15 cellular contexts compared by ENCODE assay signal in the genomic region with DNA sequence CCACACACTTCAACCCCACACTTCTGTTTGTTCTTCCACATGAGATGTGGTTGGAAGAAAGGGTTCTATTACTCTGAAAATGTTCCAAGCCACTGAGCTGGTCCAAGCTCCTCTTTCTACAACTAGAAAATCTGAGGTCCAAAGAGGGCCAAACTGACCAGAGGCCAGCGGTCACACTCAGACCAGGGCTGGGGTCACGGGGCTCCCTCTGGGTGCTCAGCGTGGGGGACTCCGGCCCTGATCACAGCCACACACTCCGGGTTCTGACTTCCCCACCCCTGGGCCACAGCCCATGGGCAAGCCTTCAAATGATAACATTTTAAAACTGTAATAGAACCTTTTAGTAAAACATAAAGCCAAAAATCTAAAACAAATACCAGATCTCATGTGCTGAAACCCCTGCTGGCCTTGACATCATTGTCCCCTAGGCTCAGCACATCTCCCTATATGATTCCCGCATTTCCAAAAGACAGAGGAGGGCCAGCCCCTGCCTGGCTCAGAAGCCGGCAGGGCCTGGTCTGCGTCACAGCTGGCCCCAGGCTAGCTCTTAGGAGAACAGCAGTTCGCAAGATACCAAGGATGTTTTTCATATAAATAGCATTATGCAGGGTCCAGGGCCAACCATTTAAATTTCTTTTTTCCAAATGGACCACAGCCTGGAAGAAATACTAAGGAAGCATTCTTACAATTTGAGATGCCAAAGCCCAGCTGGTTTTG. TPM values are rescaled to one million over a fixed set of nuclear protein-coding genes. Genes with fewer than 3 reads are reported as not detected.
DNase-seq lines count a peak whose midpoint lies in the region; ATAC-seq and TF ChIP-seq lines count a peak whose summit lies in the region.
"Had no signal": no experiment of that assay in that cellular context is flagged by ENCODE, and none has a peak within 500 bp of the region (broad histone marks: within the 10 kb centered on the region; RNA-seq: fewer than 3 reads in every experiment).

No MANE protein-coding gene starts in this region.

- H2AK5ac ChIP-seq in mesenchymal stem cell (ENCODE audit: low read length, severe bottlenecking), result no peak overlapping the region

- no peak overlapping the region for H2AFZ ChIP-seq in mesenchymal stem cell (ENCODE audit: low read depth, low read length)

- H3K36me3 ChIP-seq in mesenchymal stem cell (ENCODE audit: control insufficient read depth in 1 of 2, insufficient read depth in 2 of 2, low read depth in 1 of 2, low read length in 2 of 2), result no peaks in the 10 kb centered on the region
- no peaks in the 10 kb centered on the region for H3K36me3 ChIP-seq in stomach smooth muscle (ENCODE audit: control insufficient read depth in 2 of 2, insufficient read depth in 2 of 2, low read length in 2 of 2)
- H3K36me3 ChIP-seq: left lung had no signal

- H3K27ac ChIP-seq in coronary artery, result peak overlapping the region; percentile 79 to 88
- H3K27ac ChIP-seq in mesenchymal stem cell (ENCODE audit: low read length, poor library complexity, severe bottlenecking), result no peak overlapping the region
- peak overlapping the region; percentile 49 for H3K27ac ChIP-seq in stomach smooth muscle (ENCODE audit: low read length)

- H3K4ac ChIP-seq in mesenchymal stem cell (ENCODE audit: low read depth in 1 of 2, low read length in 2 of 2), result no peak overlapping the region

- ATAC-seq in HG03095 (IDR thresholded peaks at IDR 0.05; ENCODE audit: unreplicated experiment), result no peak
- ATAC-seq: left lung had no signal

- H3K9ac ChIP-seq in mesenchymal stem cell (ENCODE audit: low read length), result peak overlapping the region; percentile 40
- H3K9ac ChIP-seq in stomach smooth muscle (ENCODE audit: low read length in 2 of 2), result no peak overlapping the region

- H3K4me1 ChIP-seq in mesenchymal stem cell (ENCODE audit: control insufficient read depth, insufficient read depth, low read depth, low read length) (peaks cover 22% of the 10 kb centered on the region), stomach smooth muscle (ENCODE audit: control insufficient read depth, insufficient read depth, low read length) (peaks cover 17% of the 10 kb centered on the region)

- no peak overlapping the region for H2BK120ac ChIP-seq in mesenchymal stem cell (ENCODE audit: low read depth, low read length)

- H3K14ac ChIP-seq in mesenchymal stem cell (ENCODE audit: low read length in 2 of 2), result no peak overlapping the region

- H3K27me3 ChIP-seq in mesenchymal stem cell (ENCODE audit: control insufficient read depth in 1 of 2, insufficient read depth in 1 of 2, low read length in 2 of 2) (peaks cover 5 to 40% of the 10 kb centered on the region in 2 experiments), stomach smooth muscle (ENCODE audit: control insufficient read depth in 1 of 2, insufficient read depth in 2 of 2, low read length in 2 of 2) (peaks cover 9 to 16% of the 10 kb centered on the region in 2 donors)

- no peak overlapping the region for H3K18ac ChIP-seq in mesenchymal stem cell (ENCODE audit: low read depth in 1 of 2, low read length in 2 of 2)

- no peak overlapping the region for H4K91ac ChIP-seq in mesenchymal stem cell (ENCODE audit: low read length)

- H2BK12ac ChIP-seq in mesenchymal stem cell (ENCODE audit: low read length in 2 of 2), result no peak overlapping the region

- H3K79me1 ChIP-seq in mesenchymal stem cell (replicated peaks; ENCODE audit: low read length, poor library complexity, severe bottlenecking), result no peaks in the 10 kb centered on the region

- no peak overlapping the region for H3K4me2 ChIP-seq in mesenchymal stem cell (ENCODE audit: low read length, poor library complexity, severe bottlenecking)

- no peak overlapping the region for H3K23ac ChIP-seq in mesenchymal stem cell (ENCODE audit: low read length in 2 of 2)

- H2BK15ac ChIP-seq in mesenchymal stem cell (ENCODE audit: low read depth, poor library complexity, severe bottlenecking), result no peak overlapping the region

- H3K9me3 ChIP-seq in mesenchymal stem cell (ENCODE audit: control insufficient read depth, low read length) (no peaks in the 10 kb centered on the region), stomach smooth muscle (ENCODE audit: control insufficient read depth in 2 of 2, low read length in 2 of 2) (peaks cover 0 to 2% of the 10 kb centered on the region in 2 donors)
- H3K9me3 ChIP-seq: left lung had no signal

- no peak overlapping the region for H3K4me3 ChIP-seq in coronary artery
- H3K4me3 ChIP-seq in mesenchymal stem cell (ENCODE audit: insufficient read depth in 1 of 2, low read depth in 1 of 2, low read length in 2 of 2), result no peak overlapping the region
- H3K4me3 ChIP-seq in stomach smooth muscle (ENCODE audit: low read length in 2 of 2), result no peak overlapping the region
- H3K4me3 ChIP-seq: left lung had no signal

- no peak overlapping the region for H4K8ac ChIP-seq in mesenchymal stem cell (ENCODE audit: low read length)

- H2BK5ac ChIP-seq in mesenchymal stem cell (ENCODE audit: low read depth, low read length, poor library complexity, severe bottlenecking), result no peak overlapping the region

- TF ChIP-seq CTCF in coronary artery (IDR thresholded peaks at IDR 0.05), result no peak

- 76% methylated on average over 9 of the region's 9 CpGs for WGBS in mesenchymal stem cell

- DNase-seq in ELF-1 (ENCODE audit: low read depth, low spot score) (peak; percentile 69), coronary artery (ENCODE audit: low spot score) (peak; percentile 85), mesenchymal stem cell (no peak), kidney glomerular epithelial cell (lab: John Stamatoyannopoulos, UW) (no peak), NCI-H187 treated with DMSO at 0.1 percent for 48 hours (lab: John Stamatoyannopoulos, UW) (no peak)
- DNase-seq in central memory CD4-positive, alpha-beta T cell, result no peak
- DNase-seq: activated CD4-positive, alpha-beta T cell treated with anti-CD3 and anti-CD28 coated beads, Interleukin-2, amount 50 U/mL, for 4 hours; hippocampal formation; Karpas-422; NCI-H1694 treated with DMSO at 0.1 percent for 48 hours; NCI-H526; nucleus accumbens had no signal

RNA-seq across cellular contexts. Expression of gene CRYGN, which starts 3.3 kb away (rescaled TPM):
- not detected for polyA plus RNA-seq in mesenchymal stem cell (2013, experiment 1 of 2)
- not detected for polyA plus RNA-seq in mesenchymal stem cell (2013, experiment 2 of 2)

RNA-seq across cellular contexts. Expression of gene WDR86, which starts 26.8 kb away (rescaled TPM):
- 0.04 TPM for polyA plus RNA-seq in mesenchymal stem cell (2013, experiment 1 of 2)
- polyA plus RNA-seq in mesenchymal stem cell (2013, experiment 2 of 2), result 0.05 TPM

Comparison
In these comparisons a context has a peak if more than half of its experiments do, and no peak if none do; other contexts are left out.
1. DNase-seq: peak in ELF-1 (single experiment) and coronary artery (single experiment); none in mesenchymal stem cell (single experiment), kidney glomerular epithelial cell (single experiment), central memory CD4-positive, alpha-beta T cell (single experiment) and NCI-H187 treated with DMSO at 0.1 percent for 48 hours (single experiment).